In the genomic region with DNA sequence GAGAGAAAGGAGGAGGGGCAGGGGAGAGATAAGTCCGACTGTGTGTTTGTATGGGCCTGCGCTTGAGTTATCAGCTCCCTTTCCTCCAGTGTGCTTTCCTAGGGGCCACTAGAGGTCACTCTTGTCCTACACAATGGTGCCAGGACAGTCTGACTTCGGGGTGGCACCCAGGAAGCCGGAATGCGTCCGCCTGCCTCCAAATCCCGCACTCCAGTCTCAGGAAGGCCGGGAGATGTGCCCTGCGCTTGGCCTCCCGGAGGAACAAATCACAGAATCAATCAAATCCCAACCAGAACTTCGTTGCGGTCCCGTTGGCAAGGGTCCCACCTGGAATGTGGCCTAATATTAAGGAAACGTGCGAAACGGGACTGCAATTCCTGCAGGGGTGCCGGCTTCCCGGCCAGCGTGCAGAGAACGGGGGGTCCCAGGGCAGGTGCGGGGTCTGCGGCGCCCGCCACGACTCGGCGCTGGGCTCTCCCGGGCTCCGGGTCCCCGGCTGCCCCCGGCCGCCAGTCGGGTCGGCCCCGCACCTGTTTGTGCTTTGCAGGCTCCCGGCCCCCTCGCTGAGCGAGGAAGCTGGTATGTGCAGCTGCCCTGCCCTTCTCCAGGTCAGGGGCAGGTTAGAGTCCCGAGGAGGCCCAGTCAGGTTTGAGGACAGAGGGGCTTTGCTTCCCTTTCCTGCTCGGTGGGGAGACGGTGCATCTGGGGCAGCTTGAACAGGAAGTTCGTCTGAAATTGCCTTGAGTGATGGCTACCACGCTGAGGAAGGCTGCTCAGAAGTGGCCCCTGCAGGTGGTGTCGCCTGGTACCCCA, we compare ENCODE assay signal across 8 cellular contexts. TPM values are rescaled to one million over a fixed set of nuclear protein-coding genes. Genes with fewer than 3 reads are reported as not detected.
A peak's percentile ranks its signal among the peaks of the same experiment; 100 is the strongest.
DNase-seq lines count a peak whose midpoint lies in the region; ATAC-seq lines count a peak whose summit lies in the region.

No MANE protein-coding gene starts in this region.

- peak; percentile 95 for ATAC-seq in GM18907 (IDR thresholded peaks at IDR 0.05; ENCODE audit: unreplicated experiment)
- ATAC-seq in HG03135 (IDR thresholded peaks at IDR 0.05; ENCODE audit: unreplicated experiment) = peak; percentile 93
- peak; percentile 99 for ATAC-seq in left lobe of liver

- DNase-seq in AML-193 (lab: John Stamatoyannopoulos, UW) (peak; percentile 57 to 72), NCI-H345 treated with DMSO at 0.1 percent for 48 hours (lab: John Stamatoyannopoulos, UW; ENCODE audit: unreplicated experiment) (peak; percentile 48), dermis blood vessel endothelial cell (peak; percentile 81), left lobe of liver (ENCODE audit: low spot score) (peak; percentile 74)
- DNase-seq in activated CD4-positive, alpha-beta T cell treated with anti-CD3 and anti-CD28 coated beads for 24 hours (ENCODE audit: low read depth in 2 of 2) = peak; percentile 39
- peak; percentile 60 for DNase-seq in stimulated activated CD4-positive, alpha-beta T cell treated with anti-CD3 and anti-CD28 coated beads, Interleukin-1b, Interleukin-23, amount 100 ng/mL, for 48 hours

RNA-seq across cellular contexts. Expression of a gene that starts 21.0 kb away (rescaled TPM):
- total RNA-seq in dermis blood vessel endothelial cell (24.8 and 32.7 TPM in 2 replicates), left lobe of liver (26.0 TPM)

RNA-seq across cellular contexts. Expression of a gene that starts 52.7 kb away (rescaled TPM):
- 3.6 and 6.4 TPM in 2 replicates for total RNA-seq in dermis blood vessel endothelial cell
- total RNA-seq in left lobe of liver = 5.4 TPM

Comparison
In these comparisons a context has a peak if more than half of its experiments do, and no peak if none do; other contexts are left out.
1. Peak in every context shown above with its lines: DNase-seq and ATAC-seq.